ENCODE assay signal across 2 cellular contexts in the genomic region with DNA sequence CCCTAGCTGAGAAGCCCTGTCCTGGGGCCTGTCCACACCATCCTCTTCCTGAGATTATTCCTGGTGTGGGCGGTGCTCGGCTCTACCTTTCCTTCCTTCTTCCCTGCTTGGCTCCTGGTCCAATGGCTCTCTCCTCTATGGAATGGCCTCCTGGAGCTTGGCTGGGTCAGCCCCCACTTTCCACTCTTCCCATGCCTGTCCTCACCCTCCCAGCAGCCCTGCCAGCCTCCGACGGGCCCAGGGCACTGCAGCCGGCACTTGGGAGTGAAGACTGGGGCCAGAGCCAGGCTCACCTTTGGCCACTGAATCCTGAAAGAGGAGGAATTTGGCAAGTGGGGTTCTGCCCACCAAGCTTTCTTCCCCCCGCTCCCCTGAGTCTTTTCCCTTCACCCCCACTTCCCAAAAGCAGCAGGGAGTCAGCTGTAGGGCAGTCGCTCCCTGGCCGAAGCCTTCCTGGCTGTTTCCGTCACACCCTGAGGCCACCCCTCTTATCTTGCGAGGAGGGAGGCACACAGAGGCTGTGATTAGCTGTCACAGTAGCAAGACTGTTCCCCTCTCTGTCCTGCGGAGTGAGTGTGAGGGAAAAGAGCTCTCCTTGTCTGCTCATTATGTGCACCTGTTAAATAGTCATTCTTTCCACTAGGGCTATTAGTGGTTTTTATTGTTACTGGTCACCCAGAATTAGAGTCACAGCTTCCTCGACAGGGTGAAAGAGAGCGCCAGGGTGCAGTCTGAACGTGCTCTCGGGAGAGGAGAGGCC.
TF ChIP-seq lines count a peak whose summit lies in the region.

No MANE protein-coding gene starts in this region.

TF ChIP-seq in GM23338, 12 proteins besides CTCF, POLR2A, EP300 and RAD21:
- TF ChIP-seq JUNB (IDR thresholded peaks at IDR 0.05; ENCODE audit: unreplicated experiment) (no peak), ZNF331 (CRISPR knock-in tag; IDR thresholded peaks at IDR 0.05; ENCODE audit: low read depth) (no peak), CREB1 (CRISPR knock-in tag; IDR thresholded peaks at IDR 0.05; ENCODE audit: low read depth) (no peak), EZH2phosphoT487 (IDR thresholded peaks at IDR 0.05; ENCODE audit: unreplicated experiment) (no peak), NANOG (IDR thresholded peaks at IDR 0.05; ENCODE audit: borderline replicate concordance) (no peak), ZNF114 (CRISPR knock-in tag; IDR thresholded peaks at IDR 0.05) (no peak), POLR2AphosphoS5 (IDR thresholded peaks at IDR 0.05; ENCODE audit: low read depth) (no peak)

TF ChIP-seq in WTC11, 78 proteins besides CTCF, POLR2A, EP300 and RAD21:
- TF ChIP-seq ZNF416 (CRISPR knock-in tag; IDR thresholded peaks at IDR 0.05) = no peak
- TF ChIP-seq NR2C2 (CRISPR knock-in tag; IDR thresholded peaks at IDR 0.05) = no peak
- no peak for TF ChIP-seq CBFB (CRISPR knock-in tag; IDR thresholded peaks at IDR 0.05; ENCODE audit: low read depth)
- no peak for TF ChIP-seq GABPB1 (CRISPR knock-in tag; IDR thresholded peaks at IDR 0.05)
- TF ChIP-seq, protein P1, sequence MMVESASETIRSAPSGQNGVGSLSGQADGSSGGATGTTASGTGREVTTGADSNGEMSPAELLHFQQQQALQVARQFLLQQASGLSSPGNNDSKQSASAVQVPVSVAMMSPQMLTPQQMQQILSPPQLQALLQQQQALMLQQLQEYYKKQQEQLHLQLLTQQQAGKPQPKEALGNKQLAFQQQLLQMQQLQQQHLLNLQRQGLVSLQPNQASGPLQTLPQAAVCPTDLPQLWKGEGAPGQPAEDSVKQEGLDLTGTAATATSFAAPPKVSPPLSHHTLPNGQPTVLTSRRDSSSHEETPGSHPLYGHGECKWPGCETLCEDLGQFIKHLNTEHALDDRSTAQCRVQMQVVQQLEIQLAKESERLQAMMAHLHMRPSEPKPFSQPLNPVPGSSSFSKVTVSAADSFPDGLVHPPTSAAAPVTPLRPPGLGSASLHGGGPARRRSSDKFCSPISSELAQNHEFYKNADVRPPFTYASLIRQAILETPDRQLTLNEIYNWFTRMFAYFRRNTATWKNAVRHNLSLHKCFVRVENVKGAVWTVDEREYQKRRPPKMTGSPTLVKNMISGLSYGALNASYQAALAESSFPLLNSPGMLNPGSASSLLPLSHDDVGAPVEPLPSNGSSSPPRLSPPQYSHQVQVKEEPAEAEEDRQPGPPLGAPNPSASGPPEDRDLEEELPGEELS (CRISPR knock-in tag; IDR thresholded peaks at IDR 0.05) = no peak
- TF ChIP-seq USF1 (CRISPR knock-in tag; IDR thresholded peaks at IDR 0.05) = no peak
- no peak for TF ChIP-seq AFF4 (CRISPR knock-in tag; IDR thresholded peaks at IDR 0.05; ENCODE audit: borderline replicate concordance)
- TF ChIP-seq ZNF232 (CRISPR knock-in tag; IDR thresholded peaks at IDR 0.05) = no peak
- TF ChIP-seq ZNF121 (CRISPR knock-in tag; IDR thresholded peaks at IDR 0.05) = no peak
- TF ChIP-seq ESRRA (CRISPR knock-in tag; IDR thresholded peaks at IDR 0.05; ENCODE audit: borderline replicate concordance) = no peak
- no peak for TF ChIP-seq OVOL2 (CRISPR knock-in tag; IDR thresholded peaks at IDR 0.05; ENCODE audit: borderline replicate concordance)
- TF ChIP-seq ZNF263 (CRISPR knock-in tag; IDR thresholded peaks at IDR 0.05; ENCODE audit: low read depth) = no peak
- no peak for TF ChIP-seq SMAD3 (CRISPR knock-in tag; IDR thresholded peaks at IDR 0.05; ENCODE audit: borderline replicate concordance)
- TF ChIP-seq TEAD4 (CRISPR knock-in tag; IDR thresholded peaks at IDR 0.05) = no peak
